ENCODE assay signal across 8 cellular contexts in the genomic region with DNA sequence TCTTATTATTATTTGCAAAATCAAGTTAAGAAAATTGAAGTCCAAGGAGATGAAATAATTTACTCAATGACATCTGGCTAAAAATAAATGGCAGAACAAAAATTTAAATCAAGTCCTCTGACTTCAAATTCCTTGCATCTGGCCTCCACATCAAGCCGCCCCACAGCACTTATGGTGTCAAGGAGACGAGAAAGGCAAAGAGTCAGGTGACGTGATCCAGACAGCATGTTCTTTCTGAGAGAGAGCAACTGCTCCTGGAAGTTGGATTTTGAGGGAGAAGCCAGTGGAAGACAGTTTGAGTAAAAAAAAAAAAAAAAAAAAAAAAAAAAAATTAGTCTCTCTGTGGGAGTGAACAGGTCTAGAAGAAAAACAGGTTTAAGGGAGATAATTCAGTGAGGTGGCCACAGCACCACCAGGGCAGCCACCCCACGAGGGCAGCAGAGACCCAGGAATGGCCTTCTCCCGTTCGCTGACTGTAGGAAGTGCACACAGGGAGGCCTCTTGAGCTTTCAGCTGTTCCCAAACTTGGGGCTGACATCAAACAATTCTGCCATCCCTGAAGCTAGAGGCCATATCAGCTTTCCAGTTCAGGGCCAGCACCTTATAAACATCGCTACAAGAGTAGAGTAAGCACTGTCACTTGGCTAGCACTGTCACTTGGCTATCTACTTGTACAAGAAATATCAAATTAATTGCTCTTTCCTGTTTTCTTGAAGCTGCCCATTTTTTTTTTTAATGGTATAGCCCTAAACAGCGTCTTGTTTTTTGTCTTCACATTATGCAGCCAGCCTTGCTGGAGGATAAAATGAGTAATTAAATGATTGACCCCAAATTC. TPM values are rescaled to one million over a fixed set of nuclear protein-coding genes. Genes with fewer than 3 reads are reported as not detected.
A peak's percentile ranks its signal among the peaks of the same experiment; 100 is the strongest.
DNase-seq lines count a peak whose midpoint lies in the region; ATAC-seq and TF ChIP-seq lines count a peak whose summit lies in the region.

No MANE protein-coding gene starts in this region.

- ATAC-seq in heart right ventricle (peak; percentile 93 to 97 (median 96)), GM21367 (IDR thresholded peaks at IDR 0.05; ENCODE audit: unreplicated experiment) (no peak), GM18870 (IDR thresholded peaks at IDR 0.05; ENCODE audit: unreplicated experiment) (no peak)

- no peaks in the 10 kb centered on the region for H3K36me3 ChIP-seq in Loucy (ENCODE audit: insufficient read depth, low read length)
- H3K36me3 ChIP-seq in SK-N-SH (replicated peaks in 1 of 2; ENCODE audit: control insufficient read depth in 1 of 2, insufficient read depth in 2 of 2, low read length in 1 of 2): peaks cover 0 to 4% of the 10 kb centered on the region in 2 experiments
- peaks cover 0 to 21% (median 0%) of the 10 kb centered on the region in 9 donors for H3K36me3 ChIP-seq in heart right ventricle
- no peaks in the 10 kb centered on the region for H3K36me3 ChIP-seq in prostate gland

- H3K9ac ChIP-seq in Loucy (ENCODE audit: low read depth, low read length, poor library complexity, severe bottlenecking): peak overlapping the region; percentile 26
- no peak overlapping the region for H3K9ac ChIP-seq in SK-N-SH

- H3K9me2 ChIP-seq in Loucy (replicated peaks; ENCODE audit: low read depth, low read length): no peaks in the 10 kb centered on the region
- no peaks in the 10 kb centered on the region for H3K9me2 ChIP-seq in SK-N-SH

- intact Hi-C loops in heart right ventricle (cut with DNase I) (loop anchor here in 8 of 10 donors (1.0 to 10.0 kb wide), 9 partner anchors 171 to 893 kb away; a partner anchor contains a TSS), prostate gland (cut with DNase I) (loop anchor here (5.0 kb wide), 1 partner anchor 276 kb away; a partner anchor contains a TSS)

- POLR2A ChIA-PET in SK-N-SH (lab: Yijun Ruan, JAX): no interaction called here

- H3K27me3 ChIP-seq in Loucy (ENCODE audit: insufficient read depth, low read length, poor library complexity, severe bottlenecking): no peaks in the 10 kb centered on the region
- no peaks in the 10 kb centered on the region for H3K27me3 ChIP-seq in SK-N-SH (ENCODE audit: insufficient read depth)
- no peaks in the 10 kb centered on the region for H3K27me3 ChIP-seq in heart right ventricle
- no peaks in the 10 kb centered on the region for H3K27me3 ChIP-seq in prostate gland (replicated peaks; ENCODE audit: insufficient read depth)

- H3K79me2 ChIP-seq in Loucy (ENCODE audit: insufficient read depth, low read length) (no peaks in the 10 kb centered on the region), SK-N-SH (ENCODE audit: insufficient read depth) (no peaks in the 10 kb centered on the region)

- no peak overlapping the region for H3K27ac ChIP-seq in SK-N-SH (ENCODE audit: low read depth in 2 of 2, low read length in 1 of 2)
- peak overlapping the region in 4 of 10 donors; percentile 39 to 45 (median 44) for H3K27ac ChIP-seq in heart right ventricle
- H3K27ac ChIP-seq in prostate gland: no peak overlapping the region

- TF ChIP-seq EP300 in SK-N-SH (IDR thresholded peaks at IDR 0.05; ENCODE audit: borderline replicate concordance in 1 of 2, low read depth in 1 of 2, low read length in 1 of 2): no peak

- H3K9me3 ChIP-seq in Loucy (ENCODE audit: insufficient read depth, low read depth, low read length): no peaks in the 10 kb centered on the region
- H3K9me3 ChIP-seq in SK-N-SH: no peaks in the 10 kb centered on the region
- no peaks in the 10 kb centered on the region for H3K9me3 ChIP-seq in heart right ventricle
- no peaks in the 10 kb centered on the region for H3K9me3 ChIP-seq in prostate gland

- H3K4me2 ChIP-seq in Loucy (ENCODE audit: low read depth, low read length, poor library complexity, severe bottlenecking) (no peak overlapping the region), SK-N-SH (no peak overlapping the region)

- H4K20me1 ChIP-seq in Loucy (ENCODE audit: insufficient read depth, low read length, poor library complexity, severe bottlenecking) (no peaks in the 10 kb centered on the region), SK-N-SH (ENCODE audit: insufficient read depth) (no peaks in the 10 kb centered on the region)

- no peak overlapping the region for H3K4me3 ChIP-seq in GM12864 (ENCODE audit: low read depth, low read length)
- no peak overlapping the region for H3K4me3 ChIP-seq in Loucy (ENCODE audit: low read length, poor library complexity, severe bottlenecking)
- no peak overlapping the region for H3K4me3 ChIP-seq in SK-N-SH (ENCODE audit: low read depth in 2 of 2, low read length in 1 of 2)
- H3K4me3 ChIP-seq in heart right ventricle: no peak overlapping the region
- H3K4me3 ChIP-seq in prostate gland: no peak overlapping the region

- CTCF ChIA-PET in SK-N-SH (lab: Yijun Ruan, JAX): interaction anchor here (0.6 to 2.8 kb wide), 14 partner anchors 12 to 888 kb away, joined by 3 to 10 read pairs (median 3); no protein-coding TSS in a partner anchor

- no peak for DNase-seq in GM12864 (ENCODE audit: low read depth)
- DNase-seq in SK-N-SH: peak; percentile 62
- peak; percentile 71 for DNase-seq in amniotic epithelial cell (ENCODE audit: low read depth)
- DNase-seq in heart right ventricle: peak; percentile 76 to 86
- DNase-seq in prostate gland (ENCODE audit: low spot score): peak; percentile 62

- H3K4me1 ChIP-seq in Loucy (ENCODE audit: insufficient read depth, low read length, poor library complexity, severe bottlenecking) (peaks cover 25% of the 10 kb centered on the region), SK-N-SH (ENCODE audit: control insufficient read depth in 1 of 2, insufficient read depth in 2 of 2, low read depth in 1 of 2, low read length in 1 of 2) (peaks cover 0 to 3% of the 10 kb centered on the region in 2 experiments; a peak in 1 of 4 replicates), heart right ventricle (peaks cover 0 to 74% (median 26%) of the 10 kb centered on the region in 9 donors), prostate gland (replicated peaks) (no peaks in the 10 kb centered on the region)

- TF ChIP-seq POLR2A in prostate gland (IDR thresholded peaks at IDR 0.05): no peak

- TF ChIP-seq RAD21 in SK-N-SH (IDR thresholded peaks at IDR 0.05; ENCODE audit: low read length): peak; percentile 82

- H2AFZ ChIP-seq in Loucy (ENCODE audit: low read length) (peak overlapping the region; percentile 68; the same call in 1 of the 2 replicates), SK-N-SH (ENCODE audit: low read depth) (no peak overlapping the region)

- TF ChIP-seq CTCF in GM12864 (IDR thresholded peaks at IDR 0.05; ENCODE audit: low read depth, low read length, missing control alignments): peak; percentile 81
- TF ChIP-seq CTCF in Loucy (conservative IDR thresholded peaks at IDR 0.05; ENCODE audit: low read length): peak; percentile 85
- TF ChIP-seq CTCF in SK-N-SH (IDR thresholded peaks at IDR 0.05): peak; percentile 62
- TF ChIP-seq CTCF in heart right ventricle (IDR thresholded peaks at IDR 0.05): peak; percentile 56 to 87 (median 73)
- peak in 3 of 4 experiments; percentile 42 to 86 (median 80) for TF ChIP-seq CTCF in prostate gland (IDR thresholded peaks at IDR 0.05)

- H3F3A ChIP-seq in Loucy (ENCODE audit: low read depth): 0 out of 2 replicates have a peak, but pooled peaks cover 4% of the 10 kb centered on the region
- H3F3A ChIP-seq in SK-N-SH (replicated peaks; ENCODE audit: insufficient read depth): no peaks in the 10 kb centered on the region

- WGBS in SK-N-SH (ENCODE audit: low lambda C conversion rate): 58% methylated on average over 8 of the region's 8 CpGs
- 21 to 24% methylated on average over 8 of the region's 8 CpGs for WGBS in heart right ventricle, 2 donors
- WGBS in prostate gland: 28% methylated on average over 8 of the region's 8 CpGs

TF ChIP-seq in SK-N-SH, 30 proteins besides CTCF, POLR2A, EP300 and RAD21:
- TF ChIP-seq SMC3 (IDR thresholded peaks at IDR 0.05; ENCODE audit: low read depth, low read length) (peak; percentile 67), TEAD4 (IDR thresholded peaks at IDR 0.05; ENCODE audit: borderline replicate concordance, insufficient read depth) (no peak), TAF1 (IDR thresholded peaks at IDR 0.05; ENCODE audit: borderline replicate concordance, low read depth, low read length) (no peak), GATA2 (CRISPR knock-in tag; IDR thresholded peaks at IDR 0.05) (no peak)

RNA-seq across cellular contexts. Expression of a gene that starts 7.8 kb away (rescaled TPM):
- polyA plus RNA-seq in SK-N-SH (2012; rRNA removed) (0.13 and 0.16 TPM in 2 replicates), heart right ventricle (10 to 100 TPM; 11.6 to 21.6 TPM)
- 0.04 and 0.08 TPM in 2 replicates for polyA plus RNA-seq in SK-N-SH (2012; cell fraction: cytosol; rRNA removed)
- 1.3 and 1.4 TPM in 2 replicates for polyA plus RNA-seq in SK-N-SH (2012; cell fraction: nucleus; rRNA removed)
- total RNA-seq in heart right ventricle (10 to 100 TPM in 3 of 10 donors, 1 to 10 TPM in 7; 1.5 to 23.8 (median 3.4) TPM), prostate gland (1 to 10 TPM; 3.2 to 9.6 TPM)

RNA-seq across cellular contexts. Expression of a gene that starts 21.8 kb away (rescaled TPM):
- polyA plus RNA-seq in SK-N-SH (2012; rRNA removed) (not detected in 2 replicates), heart right ventricle (1 to 10 TPM; 1.9 TPM)
- not detected in 2 replicates for polyA plus RNA-seq in SK-N-SH (2012; cell fraction: cytosol; rRNA removed)
- not detected in 2 replicates for polyA plus RNA-seq in SK-N-SH (2012; cell fraction: nucleus; rRNA removed)
- total RNA-seq in heart right ventricle (1 to 10 TPM in 5 of 10 donors, under 1 TPM in 3, not detected in 2; 0.17 to 4.7 (median 1.6) TPM), prostate gland (1 to 10 TPM; 2.0 to 2.9 TPM)

RNA-seq across cellular contexts. Expression of a gene that starts 21.8 kb away (rescaled TPM):
- not detected in 2 replicates for polyA plus RNA-seq in SK-N-SH (2012; rRNA removed)
- polyA plus RNA-seq in SK-N-SH (2012; cell fraction: cytosol; rRNA removed): not detected in 2 replicates
- not detected in 2 replicates for polyA plus RNA-seq in SK-N-SH (2012; cell fraction: nucleus; rRNA removed)
- 1 to 10 TPM in 3 of 10 donors, under 1 TPM in 2, not detected in 5; 0.43 to 6.2 (median 1.4) TPM for total RNA-seq in heart right ventricle
- polyA plus RNA-seq in heart right ventricle: 1 to 10 TPM in 1 of 2 donors, under 1 TPM in 1; 0.73 to 1.4 TPM
- 10 to 100 TPM in 1 of 2 donors, under 1 TPM in 1; 0.64 to 11.4 TPM for total RNA-seq in prostate gland

RNA-seq across cellular contexts. Expression of a gene that starts 32.3 kb away (rescaled TPM):
- 177 and 216 TPM in 2 replicates for polyA plus RNA-seq in SK-N-SH (2012; rRNA removed)
- polyA plus RNA-seq in SK-N-SH (2012; cell fraction: cytosol; rRNA removed): 270 and 316 TPM in 2 replicates
- polyA plus RNA-seq in SK-N-SH (2012; cell fraction: nucleus; rRNA removed): 52.8 and 96.8 TPM in 2 replicates
- 100 to 1,000 TPM; 566 to 899 (median 797) TPM for total RNA-seq in heart right ventricle
- polyA plus RNA-seq in heart right ventricle: 100 to 1,000 TPM; 146 to 661 TPM
- 100 to 1,000 TPM; 144 to 192 TPM for total RNA-seq in prostate gland

RNA-seq across cellular contexts. Expression of a gene that starts 32.5 kb away (rescaled TPM):
- polyA plus RNA-seq in SK-N-SH (2012; rRNA removed): 97.1 and 131 TPM in 2 replicates
- 76.2 and 101 TPM in 2 replicates for polyA plus RNA-seq in SK-N-SH (2012; cell fraction: cytosol; rRNA removed)
- 203 and 254 TPM in 2 replicates for polyA plus RNA-seq in SK-N-SH (2012; cell fraction: nucleus; rRNA removed)
- 10 to 100 TPM; 26.0 to 40.3 (median 35.3) TPM for total RNA-seq in heart right ventricle
- polyA plus RNA-seq in heart right ventricle: 10 to 100 TPM; 21.4 to 55.8 TPM
- total RNA-seq in prostate gland: 10 to 100 TPM; 19.1 to 31.6 TPM

Comparison
In these comparisons a context has a peak if more than half of its experiments do, and no peak if none do; other contexts are left out.
1. ATAC-seq: peak in heart right ventricle (8 of 8); none in GM21367 (single experiment) and GM18870 (single experiment).
2. Peak in every context shown above with its lines, with median percentiles within 50 percentile points of each other: CTCF ChIP-seq.